8 cellular contexts compared by ENCODE assay signal in genomic region chr15:60660290-60661051, GRCh38.
DNase-seq lines count a peak whose midpoint lies in the region; ATAC-seq, FAIRE-seq and TF ChIP-seq lines count a peak whose summit lies in the region.

No MANE protein-coding gene starts in this region.

- H3K79me1 ChIP-seq in IMR-90 (ENCODE audit: low read depth in 1 of 2, low read length in 2 of 2), result no peaks in the 10 kb centered on the region

- TF ChIP-seq RAD21 in IMR-90 (IDR thresholded peaks at IDR 0.05; ENCODE audit: low read length), result peak; percentile 4; the same call in 1 of the 2 replicates

- no peak overlapping the region for H2AK9ac ChIP-seq in IMR-90 (replicated peaks; ENCODE audit: low read depth, low read length, poor library complexity)

- no peak overlapping the region for H2AK5ac ChIP-seq in IMR-90 (ENCODE audit: low read depth, low read length)

- H2BK20ac ChIP-seq in IMR-90 (ENCODE audit: low read depth, low read length), result no peak overlapping the region

- H3K56ac ChIP-seq in IMR-90 (ENCODE audit: extremely low read depth, insufficient read depth, low read length), result no peak overlapping the region

- H3K27me3 Mint-ChIP-seq in activated T-helper 2 cell treated with anti-CD3 and anti-CD28 coated beads, Interferon-gamma antibody, Interleukin-2, Interleukin-4, amounts not matched to agents 10 μg/mL and 5 μg/mL and 100 μg/mL, durations not matched to agents 14 hours and 24 hours and 36 hours (ENCODE audit: low read depth), result peaks cover 17% of the 10 kb centered on the region

- dilution Hi-C loops in IMR-90 (cut with HindIII; ENCODE audit: low sequenced_read_pairs, unreplicated experiment), result no loop called here

- H3K9ac ChIP-seq in IMR-90 (ENCODE audit: low read depth, low read length) (peak overlapping the region; percentile 25; the same call in 1 of the 2 replicates), subcutaneous abdominal adipose tissue (ENCODE audit: low read length in 5 of 5) (peak overlapping the region in 1 of 5 donors; percentile 0)

- no peak overlapping the region for H2BK15ac ChIP-seq in IMR-90 (ENCODE audit: low read depth, low read length)

- H3K18ac ChIP-seq in IMR-90 (ENCODE audit: low read depth, low read length), result no peak overlapping the region

- no peak overlapping the region for H2AFZ ChIP-seq in IMR-90 (replicated peaks; ENCODE audit: low read length, poor library complexity)

- peak; percentile 59 for FAIRE-seq in GM12891 (lab: Jason Lieb, UNC)

- no peak overlapping the region for H3K4me3 ChIP-seq in IMR-90 (ENCODE audit: insufficient read depth, low read depth, low read length)
- H3K4me3 ChIP-seq in fibroblast of the aortic adventitia (ENCODE audit: low read depth, low read length), result no peak overlapping the region
- peak overlapping the region in 1 of 5 donors; percentile 9 for H3K4me3 ChIP-seq in subcutaneous abdominal adipose tissue (ENCODE audit: low read depth in 1 of 5, low read length in 5 of 5)

- no TSS peak for BruUV-seq in IMR-90 (replicated peaks; lab: Mats Ljungman, UMichigan)

- H4K8ac ChIP-seq in IMR-90 (ENCODE audit: low read depth in 2 of 2, low read length in 2 of 2), result no peak overlapping the region

- TF ChIP-seq POLR2A in GM12891 (IDR thresholded peaks at IDR 0.05; ENCODE audit: low read depth, low read length) (no peak), IMR-90 (IDR thresholded peaks at IDR 0.05; ENCODE audit: low read depth, low read length) (no peak)

- intact Hi-C loops in IMR-90 (cut with micrococcal nuclease), result no loop called here
- intact Hi-C loops in activated T-helper 2 cell treated with anti-CD3 and anti-CD28 coated beads, Interferon-gamma antibody, Interleukin-2, Interleukin-4, amounts not matched to agents 10 μg/mL and 5 μg/mL and 100 μg/mL, durations not matched to agents 14 hours and 24 hours and 36 hours (cut with micrococcal nuclease), result no loop called here

- TF ChIP-seq CTCF in IMR-90 (conservative IDR thresholded peaks at IDR 0.05; ENCODE audit: low read depth, low read length) (no peak), fibroblast of the aortic adventitia (IDR thresholded peaks at IDR 0.05; ENCODE audit: insufficient read depth, low read length) (no peak)

- peaks cover 4% of the 10 kb centered on the region for H3K27me3 ChIP-seq in IMR-90 (ENCODE audit: control insufficient read depth, insufficient read depth, low read length)
- H3K27me3 ChIP-seq in subcutaneous abdominal adipose tissue (ENCODE audit: control insufficient read depth in 5 of 5, insufficient read depth in 4 of 5, low read length in 5 of 5), result no peaks in the 10 kb centered on the region

- no peaks in the 10 kb centered on the region for H3K36me3 ChIP-seq in IMR-90 (ENCODE audit: control insufficient read depth, insufficient read depth, low read length)
- H3K36me3 ChIP-seq in subcutaneous abdominal adipose tissue (ENCODE audit: control insufficient read depth in 5 of 5, insufficient read depth in 5 of 5, low read length in 5 of 5), result no peaks in the 10 kb centered on the region

- no peak overlapping the region for H3K4me3 Mint-ChIP-seq in activated T-helper 2 cell treated with anti-CD3 and anti-CD28 coated beads, Interferon-gamma antibody, Interleukin-2, Interleukin-4, amounts not matched to agents 10 μg/mL and 5 μg/mL and 100 μg/mL, durations not matched to agents 14 hours and 24 hours and 36 hours (ENCODE audit: low read depth)

- H3K14ac ChIP-seq in IMR-90 (replicated peaks; ENCODE audit: low read depth, low read length), result no peak overlapping the region

- CTCF ChIA-PET in IMR-90 (lab: Yijun Ruan, JAX), result no interaction called here

- H4K91ac ChIP-seq in IMR-90 (ENCODE audit: insufficient read depth, low read depth, low read length), result no peak overlapping the region

- H3K9me1 ChIP-seq in IMR-90 (ENCODE audit: insufficient read depth, low read length), result 0 out of 2 replicates have a peak, but pooled peaks cover 3% of the 10 kb centered on the region

- H3K9me3 Mint-ChIP-seq in activated T-helper 2 cell treated with anti-CD3 and anti-CD28 coated beads, Interferon-gamma antibody, Interleukin-2, Interleukin-4, amounts not matched to agents 10 μg/mL and 5 μg/mL and 100 μg/mL, durations not matched to agents 14 hours and 24 hours and 36 hours, result no peaks in the 10 kb centered on the region

- peak overlapping the region; percentile 73 for H3K4me2 ChIP-seq in IMR-90 (ENCODE audit: low read depth, low read length)

- H3K36me3 Mint-ChIP-seq in activated T-helper 2 cell treated with anti-CD3 and anti-CD28 coated beads, Interferon-gamma antibody, Interleukin-2, Interleukin-4, amounts not matched to agents 10 μg/mL and 5 μg/mL and 100 μg/mL, durations not matched to agents 14 hours and 24 hours and 36 hours (ENCODE audit: low read depth), result no peaks in the 10 kb centered on the region

- no peak for DNase-seq in GM12891 (ENCODE audit: insufficient read length, low spot score)
- DNase-seq in IMR-90, result peak; percentile 73
- peak; percentile 88 for DNase-seq in fibroblast of the aortic adventitia (ENCODE audit: low read depth)
- no peak for DNase-seq in DMS153 (lab: John Stamatoyannopoulos, UW)
- no peak for DNase-seq in effector CD8-positive, alpha-beta T cell (lab: John Stamatoyannopoulos, UW)
- no peak for DNase-seq in activated T-helper 2 cell treated with anti-CD3 and anti-CD28 coated beads, Interferon-gamma antibody, Interleukin-2, Interleukin-4, amounts not matched to agents 10 μg/mL and 5 μg/mL and 100 μg/mL, durations not matched to agents 14 hours and 24 hours and 36 hours (ENCODE audit: low spot score)

- H3K9me3 ChIP-seq in IMR-90 (ENCODE audit: control insufficient read depth, insufficient read depth, low read length) (no peaks in the 10 kb centered on the region), subcutaneous abdominal adipose tissue (ENCODE audit: control insufficient read depth in 5 of 5, low read length in 5 of 5) (no peaks in the 10 kb centered on the region)

- no peak overlapping the region for H2BK120ac ChIP-seq in IMR-90 (ENCODE audit: low read depth, low read length)

- H3K4me1 ChIP-seq in IMR-90 (ENCODE audit: control insufficient read depth, insufficient read depth, low read length), result no peaks in the 10 kb centered on the region
- peaks cover 2 to 28% (median 22%) of the 10 kb centered on the region in 5 donors for H3K4me1 ChIP-seq in subcutaneous abdominal adipose tissue (ENCODE audit: control insufficient read depth in 5 of 5, insufficient read depth in 5 of 5, low read length in 5 of 5)

- H4K20me1 ChIP-seq in IMR-90 (ENCODE audit: insufficient read depth, low read length), result no peaks in the 10 kb centered on the region

- peak; percentile 75 for ATAC-seq in GM21576 (IDR thresholded peaks at IDR 0.05; ENCODE audit: unreplicated experiment)
- ATAC-seq in IMR-90 (ENCODE audit: low read depth), result peak; percentile 91

- H3K27ac Mint-ChIP-seq in activated T-helper 2 cell treated with anti-CD3 and anti-CD28 coated beads, Interferon-gamma antibody, Interleukin-2, Interleukin-4, amounts not matched to agents 10 μg/mL and 5 μg/mL and 100 μg/mL, durations not matched to agents 14 hours and 24 hours and 36 hours, result no peak overlapping the region

- POLR2A ChIA-PET in IMR-90 (lab: Charles Lee; ENCODE audit: unreplicated experiment), result interaction anchor here (0.6 to 0.7 kb wide), 2 partner anchors 28 to 256 kb away, joined by 3 to 4 read pairs; no protein-coding TSS in a partner anchor

- in situ Hi-C loops in IMR-90 (cut with MboI; ENCODE audit: low sequenced_read_pairs), result no loop called here

- no peak overlapping the region for H4K5ac ChIP-seq in IMR-90 (ENCODE audit: low read depth, low read length)

- H2BK5ac ChIP-seq in IMR-90 (ENCODE audit: low read depth, low read length, poor library complexity, severe bottlenecking), result no peak overlapping the region

- WGBS in IMR-90 (ENCODE audit: extremely low coverage in 2 of 2, insufficient read length in 1 of 2), 2 experiments, result no CpG with 5 or more reads among the region's 4 CpGs

- no peak overlapping the region for H3K27ac ChIP-seq in IMR-90 (ENCODE audit: insufficient read depth, low read length)
- H3K27ac ChIP-seq in subcutaneous abdominal adipose tissue (ENCODE audit: low read depth, low read length), result peak overlapping the region; percentile 69

- peaks cover 10% of the 10 kb centered on the region for H3K4me1 Mint-ChIP-seq in activated T-helper 2 cell treated with anti-CD3 and anti-CD28 coated beads, Interferon-gamma antibody, Interleukin-2, Interleukin-4, amounts not matched to agents 10 μg/mL and 5 μg/mL and 100 μg/mL, durations not matched to agents 14 hours and 24 hours and 36 hours (ENCODE audit: low read depth)

- H3K4ac ChIP-seq in IMR-90 (ENCODE audit: low read depth, low read length), result no peak overlapping the region

- no peak overlapping the region for H3K23ac ChIP-seq in IMR-90 (ENCODE audit: low read depth, low read length)

TF ChIP-seq in GM12891, 5 proteins besides CTCF, POLR2A, EP300 and RAD21:
- no peak for TF ChIP-seq TAF1 (IDR thresholded peaks at IDR 0.05; ENCODE audit: low read depth, low read length)
- TF ChIP-seq PAX5 (IDR thresholded peaks at IDR 0.05; ENCODE audit: insufficient read depth, low read length, severe bottlenecking), result no peak
- no peak for TF ChIP-seq POU2F2 (IDR thresholded peaks at IDR 0.05; ENCODE audit: low read depth, low read length)
- TF ChIP-seq POLR2AphosphoS5 (IDR thresholded peaks at IDR 0.05; ENCODE audit: low read depth, low read length), result no peak
- no peak for TF ChIP-seq SPI1 (IDR thresholded peaks at IDR 0.05; ENCODE audit: low read depth, low read length)
TF ChIP-seq in GM12891: peak in this region for 0.

TF ChIP-seq in IMR-90, 13 proteins besides CTCF, POLR2A, EP300 and RAD21:
- TF ChIP-seq CEBPB (IDR thresholded peaks at IDR 0.05; ENCODE audit: low read depth, low read length), result 0 out of 2 replicates have a peak, but pooled peaks have one; percentile 31
- 0 out of 2 replicates have a peak, but pooled peaks have one; percentile 20 for TF ChIP-seq MAZ (IDR thresholded peaks at IDR 0.05; ENCODE audit: borderline replicate concordance, low read depth, low read length)
- no peak for TF ChIP-seq FOS (IDR thresholded peaks at IDR 0.05; ENCODE audit: low read depth, low read length)

Comparison
In these comparisons a context has a peak if more than half of its experiments do, and no peak if none do; other contexts are left out.
1. DNase-seq: peak in IMR-90 (single experiment) and fibroblast of the aortic adventitia (single experiment); none in GM12891 (single experiment), DMS153 (single experiment), effector CD8-positive, alpha-beta T cell (single experiment) and activated T-helper 2 cell treated with anti-CD3 and anti-CD28 coated beads, Interferon-gamma antibody, Interleukin-2, Interleukin-4, amounts not matched to agents 10 μg/mL and 5 μg/mL and 100 μg/mL, durations not matched to agents 14 hours and 24 hours and 36 hours (single experiment).